In genomic region chr2:10720306-10720705, GRCh38 we compare ENCODE assay signal across 18 cellular contexts. TPM values are rescaled to one million over a fixed set of nuclear protein-coding genes. Genes with fewer than 3 reads are reported as not detected.
DNase-seq lines count a peak whose midpoint lies in the region; ATAC-seq and TF ChIP-seq lines count a peak whose summit lies in the region.
"Had no signal": no experiment of that assay in that cellular context is flagged by ENCODE, and none has a peak within 500 bp of the region (broad histone marks: within the 10 kb centered on the region; RNA-seq: fewer than 3 reads in every experiment).

No MANE protein-coding gene starts in this region.

- peaks cover 0 to 34% of the 10 kb centered on the region in 2 donors for H3K27me3 ChIP-seq in breast epithelium
- H3K27me3 ChIP-seq in left ventricle myocardium inferior (ENCODE audit: low read depth), result peaks cover 77% of the 10 kb centered on the region
- H3K27me3 ChIP-seq: testis had no signal

- no TSS peak for BruUV-seq in MCF 10A (replicated peaks; lab: Mats Ljungman, UMichigan)

- no peaks in the 10 kb centered on the region for H3K36me3 Mint-ChIP-seq in MCF 10A (ENCODE audit: insufficient read depth, unreplicated experiment)
- H3K36me3 Mint-ChIP-seq in T-cell, result no peaks in the 10 kb centered on the region
- H3K36me3 Mint-ChIP-seq in glutamatergic neuron (ENCODE audit: unreplicated experiment), result no peaks in the 10 kb centered on the region

- intact Hi-C loops in MCF 10A (cut with micrococcal nuclease), result no loop called here
- intact Hi-C loops in breast epithelium (cut with DNase I; ENCODE audit: low total_unique reads), result no loop called here
- intact Hi-C loops in left ventricle myocardium inferior (cut with micrococcal nuclease), result no loop called here

- H3K27me3 Mint-ChIP-seq in MCF 10A (ENCODE audit: insufficient read depth, unreplicated experiment) (peaks cover 34% of the 10 kb centered on the region), T-cell (peaks cover 44 to 51% of the 10 kb centered on the region in 2 donors), glutamatergic neuron (ENCODE audit: unreplicated experiment) (peaks cover 26% of the 10 kb centered on the region)
- H3K27me3 Mint-ChIP-seq in stimulated activated naive CD8-positive, alpha-beta T cell treated with anti-CD3 and anti-CD28 coated beads, Interleukin-15, amount 100 ng/mL, for 72 hours, result peaks cover 74% of the 10 kb centered on the region

- DNase-seq in MCF 10A (ENCODE audit: unreplicated experiment), result peak; percentile 82
- no peak for DNase-seq in breast epithelium (ENCODE audit: low spot score in 2 of 2)
- no peak for DNase-seq in T-cell
- no peak for DNase-seq in glutamatergic neuron
- DNase-seq in stimulated activated naive CD8-positive, alpha-beta T cell treated with anti-CD3 and anti-CD28 coated beads, Interleukin-15, amount 100 ng/mL, for 72 hours, result no peak
- no peak for DNase-seq in NCI-H69 (lab: John Stamatoyannopoulos, UW)
- no peak for DNase-seq in left ventricle myocardium inferior
- DNase-seq: activated CD8-positive, alpha-beta memory T cell treated with anti-CD3 and anti-CD28 coated beads for 24 hours; activated gamma-delta T cell; HCEC 1CT; NCI-H187 treated with DMSO at 0.1 percent for 48 hours; testis had no signal

- TF ChIP-seq CTCF in MCF 10A (IDR thresholded peaks at IDR 0.05; ENCODE audit: unreplicated experiment) (no peak), breast epithelium (IDR thresholded peaks at IDR 0.05) (no peak), glutamatergic neuron (IDR thresholded peaks at IDR 0.05; ENCODE audit: partially characterized antibody, unreplicated experiment) (no peak), left ventricle myocardium inferior (IDR thresholded peaks at IDR 0.05; ENCODE audit: borderline replicate concordance) (no peak)

- H3K4me3 Mint-ChIP-seq in MCF 10A (ENCODE audit: unreplicated experiment) (peak overlapping the region; percentile 21), T-cell (peak overlapping the region in 2 of 3 donors; percentile 59), glutamatergic neuron (ENCODE audit: unreplicated experiment) (peak overlapping the region; percentile 80)
- H3K4me3 Mint-ChIP-seq in stimulated activated naive CD8-positive, alpha-beta T cell treated with anti-CD3 and anti-CD28 coated beads, Interleukin-15, amount 100 ng/mL, for 72 hours, result peak overlapping the region; percentile 39 to 69

- H3K4me1 Mint-ChIP-seq in MCF 10A (ENCODE audit: insufficient read depth, unreplicated experiment), result peaks cover 22% of the 10 kb centered on the region
- H3K4me1 Mint-ChIP-seq in T-cell, result peaks cover 0 to 18% (median 16%) of the 10 kb centered on the region in 3 donors
- H3K4me1 Mint-ChIP-seq in glutamatergic neuron (ENCODE audit: low read depth, unreplicated experiment), result peaks cover 5% of the 10 kb centered on the region
- peaks cover 17% of the 10 kb centered on the region for H3K4me1 Mint-ChIP-seq in stimulated activated naive CD8-positive, alpha-beta T cell treated with anti-CD3 and anti-CD28 coated beads, Interleukin-15, amount 100 ng/mL, for 72 hours

- POLR2A ChIA-PET in MCF 10A (lab: Yijun Ruan, JAX) (no interaction called here), T-cell (lab: Charles Lee) (no interaction called here)

- H3K27ac ChIP-seq in breast epithelium (no peak overlapping the region), left ventricle myocardium inferior (replicated peaks) (no peak overlapping the region)
- H3K27ac ChIP-seq: esophagus muscularis mucosa, neutrophil, testis had no signal

- H3K9me3 ChIP-seq in breast epithelium (no peaks in the 10 kb centered on the region), left ventricle myocardium inferior (replicated peaks) (no peaks in the 10 kb centered on the region)
- H3K9me3 ChIP-seq: esophagus muscularis mucosa, neutrophil, testis had no signal

- H3K4me1 ChIP-seq in breast epithelium, result peaks cover 0 to 11% of the 10 kb centered on the region in 2 donors
- H3K4me1 ChIP-seq in left ventricle myocardium inferior, result peaks cover 15% of the 10 kb centered on the region

- no peak for TF ChIP-seq POLR2A in breast epithelium (IDR thresholded peaks at IDR 0.05)

- H3K9me3 Mint-ChIP-seq in MCF 10A (ENCODE audit: unreplicated experiment) (no peaks in the 10 kb centered on the region), T-cell (no peaks in the 10 kb centered on the region), glutamatergic neuron (ENCODE audit: unreplicated experiment) (no peaks in the 10 kb centered on the region)
- no peaks in the 10 kb centered on the region for H3K9me3 Mint-ChIP-seq in stimulated activated naive CD8-positive, alpha-beta T cell treated with anti-CD3 and anti-CD28 coated beads, Interleukin-15, amount 100 ng/mL, for 72 hours

- no peak overlapping the region for H3K27ac Mint-ChIP-seq in MCF 10A (ENCODE audit: low read depth, unreplicated experiment)
- H3K27ac Mint-ChIP-seq in T-cell, result no peak overlapping the region
- H3K27ac Mint-ChIP-seq in glutamatergic neuron (ENCODE audit: unreplicated experiment), result no peak overlapping the region
- H3K27ac Mint-ChIP-seq in stimulated activated naive CD8-positive, alpha-beta T cell treated with anti-CD3 and anti-CD28 coated beads, Interleukin-15, amount 100 ng/mL, for 72 hours, result no peak overlapping the region

- H3K36me3 ChIP-seq in breast epithelium (no peaks in the 10 kb centered on the region), left ventricle myocardium inferior (no peaks in the 10 kb centered on the region)
- H3K36me3 ChIP-seq: esophagus muscularis mucosa, neutrophil had no signal

- CTCF ChIA-PET in MCF 10A (lab: Yijun Ruan, JAX) (no interaction called here), T-cell (lab: Charles Lee) (no interaction called here)

- H3K4me3 ChIP-seq in breast epithelium, result no peak overlapping the region
- no peak overlapping the region for H3K4me3 ChIP-seq in left ventricle myocardium inferior

- ATAC-seq in T-cell (replicated peaks in 1 of 4) (no peak), HG02798 (IDR thresholded peaks at IDR 0.05; ENCODE audit: poor library complexity, unreplicated experiment) (no peak)
- ATAC-seq in stimulated activated naive CD8-positive, alpha-beta T cell treated with anti-CD3 and anti-CD28 coated beads, Interleukin-15, amount 100 ng/mL, for 72 hours, result no peak
- ATAC-seq: GM12878 had no signal

RNA-seq across cellular contexts. Expression of gene ATP6V1C2, which starts 1.1 kb away (rescaled TPM):
- total RNA-seq in MCF 10A (2022) (0.19 and 0.47 TPM in 2 replicates), breast epithelium (10 to 100 TPM in 1 of 3 donors, under 1 TPM in 2; 0.16 to 18.7 (median 0.66) TPM), T-cell (under 1 TPM in 1 of 5 donors, not detected in 4; 0.36 TPM), glutamatergic neuron (ENCODE audit: unreplicated experiment) (not detected), left ventricle myocardium inferior (0.69 TPM)
- total RNA-seq: glomerular endothelial cell, M059J had no signal

RNA-seq across cellular contexts. Expression of gene NOL10, which starts 30.5 kb away (rescaled TPM):
- 35.4 and 40.9 TPM in 2 replicates for total RNA-seq in MCF 10A (2022)
- 10 to 100 TPM; 23.5 to 41.6 (median 31.1) TPM for total RNA-seq in breast epithelium
- 10 to 100 TPM; 18.4 to 26.0 (median 20.7) TPM for total RNA-seq in T-cell
- 14.8 TPM for total RNA-seq in glutamatergic neuron (ENCODE audit: unreplicated experiment)
- 17.2 TPM for total RNA-seq in left ventricle myocardium inferior

Comparison
In these comparisons a context has a peak if more than half of its experiments do, and no peak if none do; other contexts are left out.
1. H3K4me3 Mint-ChIP-seq: peak in every context shown above with its lines; median percentile 80 in glutamatergic neuron; 59 in T-cell; 54 in stimulated activated naive CD8-positive, alpha-beta T cell treated with anti-CD3 and anti-CD28 coated beads, Interleukin-15, amount 100 ng/mL, for 72 hours; 21 in MCF 10A.